Comparison of ENCODE assay signal across 8 cellular contexts in the genomic region with DNA sequence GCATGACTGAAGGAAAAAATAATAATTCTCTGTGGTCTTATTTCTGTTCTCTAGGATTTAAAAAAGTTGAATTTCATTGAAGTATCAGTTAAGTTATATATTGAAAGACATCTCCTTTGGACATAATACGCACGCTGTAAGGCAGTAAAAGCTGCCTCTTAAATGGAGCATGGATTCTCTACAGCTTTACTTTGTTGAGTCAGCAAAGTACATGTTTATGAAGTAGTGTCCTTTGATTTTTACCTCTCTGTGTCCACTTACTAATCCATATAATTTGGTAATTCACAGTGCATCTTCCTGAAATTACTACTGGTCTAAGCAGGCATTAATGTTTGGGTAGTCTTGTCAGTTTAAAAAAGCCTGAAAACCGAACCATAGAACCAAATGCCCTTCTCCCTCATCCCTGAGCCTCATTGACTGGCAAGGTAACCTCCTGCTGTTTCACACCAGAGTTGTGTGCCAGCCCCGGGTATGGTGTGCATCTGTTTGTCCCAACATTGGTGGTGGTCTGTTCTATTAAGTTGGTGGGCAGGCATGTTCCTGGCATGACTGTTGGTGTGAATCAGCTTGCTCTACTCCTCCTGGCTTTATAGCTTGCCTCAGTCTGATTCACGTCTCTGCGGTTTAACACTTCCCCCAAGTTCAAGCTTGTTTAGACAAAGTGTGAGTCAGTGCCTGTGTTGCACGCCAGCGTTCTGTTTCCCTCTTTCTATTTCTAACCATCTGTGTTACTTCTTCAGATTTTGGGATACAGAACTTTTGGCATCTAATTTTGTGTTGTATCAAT.
A peak's percentile ranks its signal among the peaks of the same experiment; 100 is the strongest.
DNase-seq lines count a peak whose midpoint lies in the region; ATAC-seq and TF ChIP-seq lines count a peak whose summit lies in the region.

No MANE protein-coding gene starts in this region.

- H3K9me3 ChIP-seq in MG63 = peaks cover 17% of the 10 kb centered on the region
- H3K9me3 ChIP-seq in esophagus (ENCODE audit: control insufficient read depth in 2 of 2, insufficient read depth in 1 of 2, low read depth in 1 of 2, low read length in 1 of 2) = no peaks in the 10 kb centered on the region
- H3K9me3 ChIP-seq in stomach = peaks cover 0 to 6% (median 2%) of the 10 kb centered on the region in 4 donors

- H3K4me3 ChIP-seq in MG63 (no peak overlapping the region), esophagus (ENCODE audit: low read depth in 1 of 2, low read length in 2 of 2) (no peak overlapping the region), stomach (no peak overlapping the region)

- intact Hi-C loops in stomach (cut with DNase I; ENCODE audit: low total_unique reads) = no loop called here

- TF ChIP-seq CTCF in stomach (IDR thresholded peaks at IDR 0.05) = no peak

- H3K27ac ChIP-seq in esophagus (ENCODE audit: low read depth in 2 of 2, low read length in 1 of 2) (peak overlapping the region; percentile 96 to 99), stomach (peak overlapping the region; percentile 45 to 87 (median 82))

- H3K27me3 ChIP-seq in MG63 = no peaks in the 10 kb centered on the region
- H3K27me3 ChIP-seq in esophagus (ENCODE audit: control insufficient read depth in 1 of 2, insufficient read depth in 2 of 2, low read length in 2 of 2) = no peaks in the 10 kb centered on the region
- H3K27me3 ChIP-seq in stomach = no peaks in the 10 kb centered on the region

- 22 to 41% methylated on average over 8 of the region's 8 CpGs for WGBS in esophagus, 2 donors
- WGBS in stomach, 5 donors = 34 to 48% (median 39%) methylated on average over 8 of the region's 8 CpGs

- TF ChIP-seq POLR2A in stomach (IDR thresholded peaks at IDR 0.05) (no peak), GM18505 (IDR thresholded peaks at IDR 0.05; ENCODE audit: borderline replicate concordance, extremely low read depth, insufficient read depth, insufficient read length) (no peak)

- no peak for TF ChIP-seq EP300 in stomach (IDR thresholded peaks at IDR 0.05)

- peaks cover 72% of the 10 kb centered on the region for H3K36me3 ChIP-seq in MG63
- H3K36me3 ChIP-seq in esophagus (ENCODE audit: control insufficient read depth in 2 of 2, insufficient read depth in 2 of 2, low read length in 1 of 2) = no peaks in the 10 kb centered on the region
- peaks cover 0 to 36% (median 25%) of the 10 kb centered on the region in 4 donors for H3K36me3 ChIP-seq in stomach

- H3K4me1 ChIP-seq in esophagus (ENCODE audit: control insufficient read depth in 2 of 2, insufficient read depth in 2 of 2, low read length in 1 of 2) (peaks cover 2 to 3% of the 10 kb centered on the region in 2 donors), stomach (peaks cover 24 to 86% (median 58%) of the 10 kb centered on the region in 4 donors)

- peak; percentile 96 for DNase-seq in MG63
- peak; percentile 66 for DNase-seq in activated CD8-positive, alpha-beta memory T cell treated with anti-CD3 and anti-CD28 coated beads, Interleukin-2, amount 50 U/mL, for 4 hours
- DNase-seq in nucleus accumbens (lab: John Stamatoyannopoulos, UW) = peak in 35 of 56 donors; percentile 3 to 71 (median 19)
- DNase-seq in stomach = peak; percentile 70
- DNase-seq in NCI-H510A (lab: John Stamatoyannopoulos, UW) = no peak

- ATAC-seq in GM19328 (IDR thresholded peaks at IDR 0.05; ENCODE audit: unreplicated experiment) (peak; percentile 49), GM18505 (IDR thresholded peaks at IDR 0.05; ENCODE audit: unreplicated experiment) (no peak)
